1 cellular context compared by ENCODE assay signal in genomic region chr2:232981356-232981755, GRCh38.
TF ChIP-seq lines count a peak whose summit lies in the region.

No MANE protein-coding gene starts in this region.

TF ChIP-seq in A549, 52 proteins besides CTCF, POLR2A, EP300 and RAD21:
- TF ChIP-seq REST (IDR thresholded peaks at IDR 0.05) (no peak), NR3C1 (IDR thresholded peaks at IDR 0.05) (no peak), HEYL (CRISPR knock-in tag; IDR thresholded peaks at IDR 0.05) (no peak), FOXS1 (CRISPR knock-in tag; IDR thresholded peaks at IDR 0.05) (no peak), EHF (CRISPR knock-in tag; IDR thresholded peaks at IDR 0.05) (no peak), PBX3 (IDR thresholded peaks at IDR 0.05) (no peak), HOXA7 (CRISPR knock-in tag; IDR thresholded peaks at IDR 0.05) (no peak), ESRRA (IDR thresholded peaks at IDR 0.05; ENCODE audit: borderline replicate concordance, low read length) (no peak), FOSL2 (IDR thresholded peaks at IDR 0.05) (no peak), FOSL2 (CRISPR knock-in tag; IDR thresholded peaks at IDR 0.05) (no peak), RNF2 (IDR thresholded peaks at IDR 0.05; ENCODE audit: borderline replicate concordance, low read depth) (no peak)
